10 cellular contexts compared by ENCODE assay signal in genomic region chr7:15685358-15686181, GRCh38. TPM values are rescaled to one million over a fixed set of nuclear protein-coding genes. Genes with fewer than 3 reads are reported as not detected.
DNase-seq lines count a peak whose midpoint lies in the region; TF ChIP-seq lines count a peak whose summit lies in the region.
"Had no signal": no experiment of that assay in that cellular context is flagged by ENCODE, and none has a peak within 500 bp of the region (broad histone marks: within the 10 kb centered on the region; RNA-seq: fewer than 3 reads in every experiment).

No MANE protein-coding gene starts in this region.

- POLR2A ChIA-PET in AG04449 (lab: Yijun Ruan, JAX): no interaction called here

- H3K4me3 ChIP-seq in AG04449 (ENCODE audit: low read depth, low read length) (peak overlapping the region; percentile 41), esophagus (ENCODE audit: low read depth in 1 of 2, low read length in 2 of 2) (peak overlapping the region; percentile 44 to 51), muscle layer of duodenum (ENCODE audit: low read depth in 1 of 2, low read length in 2 of 2) (peak overlapping the region; percentile 68 to 69)

- H3K9me3 ChIP-seq in esophagus (ENCODE audit: control insufficient read depth in 2 of 2, insufficient read depth in 1 of 2, low read depth in 1 of 2, low read length in 1 of 2) (peaks cover 0 to 5% of the 10 kb centered on the region in 2 donors), muscle layer of duodenum (ENCODE audit: control insufficient read depth in 1 of 2, low read length in 2 of 2) (no peaks in the 10 kb centered on the region)

- H3K4me1 ChIP-seq in esophagus (ENCODE audit: control insufficient read depth in 2 of 2, insufficient read depth in 2 of 2, low read length in 1 of 2) (peaks cover 0 to 6% of the 10 kb centered on the region in 2 donors), muscle layer of duodenum (ENCODE audit: control insufficient read depth in 1 of 2, insufficient read depth in 2 of 2, low read length in 2 of 2) (peaks cover 0 to 15% of the 10 kb centered on the region in 2 donors)

- peak; percentile 21 for DNase-seq in AG04449 (ENCODE audit: low read depth, low spot score)
- DNase-seq in NCI-H1105 (lab: John Stamatoyannopoulos, UW): peak; percentile 11
- no peak for DNase-seq in foreskin melanocyte
- no peak for DNase-seq in LoVo (ENCODE audit: low spot score)
- DNase-seq in NCI-H226: no peak
- DNase-seq in mucosa of gallbladder (ENCODE audit: low spot score): no peak
- DNase-seq: activated T-cell treated with anti-CD3 and anti-CD28 coated beads, Interleukin-2, amount 50 U/mL, for 48 hours; DMS79 treated with DMSO at 0.1 percent for 48 hours had no signal

- WGBS in esophagus, 2 donors: 6 to 7% methylated on average over 50 of the region's 50 CpGs

- H3K27ac ChIP-seq in esophagus (ENCODE audit: low read depth in 2 of 2, low read length in 1 of 2): peak overlapping the region; percentile 48
- H3K27ac ChIP-seq in muscle layer of duodenum (ENCODE audit: low read length): peak overlapping the region; percentile 57

- H3K36me3 ChIP-seq in esophagus (ENCODE audit: control insufficient read depth in 2 of 2, insufficient read depth in 2 of 2, low read length in 1 of 2) (no peaks in the 10 kb centered on the region), muscle layer of duodenum (ENCODE audit: control insufficient read depth in 1 of 2, insufficient read depth in 2 of 2, low read length in 2 of 2) (no peaks in the 10 kb centered on the region)

- peaks cover 0 to 10% of the 10 kb centered on the region in 2 donors for H3K27me3 ChIP-seq in esophagus (ENCODE audit: control insufficient read depth in 1 of 2, insufficient read depth in 2 of 2, low read length in 2 of 2)
- H3K27me3 ChIP-seq in muscle layer of duodenum (ENCODE audit: low read depth, low read length): peaks cover 21% of the 10 kb centered on the region

- CTCF ChIA-PET in AG04449 (lab: Yijun Ruan, JAX): interaction anchor here (2.0 kb wide), 1 partner anchor 35 kb away, joined by 6 read pairs; no protein-coding TSS in a partner anchor

- no peak for TF ChIP-seq CTCF in AG04449 (IDR thresholded peaks at IDR 0.05; ENCODE audit: insufficient read depth, low read length, missing control alignments)

RNA-seq across cellular contexts. Expression of gene MEOX2, which starts 0.9 kb away (rescaled TPM):
- polyA plus RNA-seq in esophagus: under 1 TPM; 0.67 to 0.94 TPM
- 2.4 TPM for total RNA-seq in mucosa of gallbladder

Comparison
In these comparisons a context has a peak if more than half of its experiments do, and no peak if none do; other contexts are left out.
1. DNase-seq: peak in AG04449 (single experiment) and NCI-H1105 (single experiment); none in foreskin melanocyte (single experiment), LoVo (single experiment), NCI-H226 (single experiment) and mucosa of gallbladder (single experiment).
2. Peak in every context shown above with its lines, with median percentiles within 50 percentile points of each other: H3K4me3 ChIP-seq.